In genomic region chr2:235493402-235493774, GRCh38 we compare ENCODE assay signal across 8 cellular contexts. TPM values are rescaled to one million over a fixed set of nuclear protein-coding genes. Genes with fewer than 3 reads are reported as not detected.
DNase-seq lines count a peak whose midpoint lies in the region; ATAC-seq, FAIRE-seq and TF ChIP-seq lines count a peak whose summit lies in the region.

No MANE protein-coding gene starts in this region.

- H3K4me1 ChIP-seq in HepG2 (ENCODE audit: insufficient read depth, low read length) (peaks cover 44% of the 10 kb centered on the region), testis (peaks cover 10% of the 10 kb centered on the region)

- CTCF ChIA-PET in activated naive CD4-positive, alpha-beta T cell treated with anti-CD3 and anti-CD28 coated beads for 36 hours (lab: Charles Lee), result interaction anchor here (1.7 kb wide), 1 partner anchor 9 kb away, joined by 3 read pairs; no protein-coding TSS in a partner anchor
- CTCF ChIA-PET in MCF 10A (lab: Yijun Ruan, JAX), result interaction anchor here (0.6 to 1.0 kb wide), 2 partner anchors 101 to 256 kb away, joined by 3 to 4 read pairs; no protein-coding TSS in a partner anchor
- CTCF ChIA-PET in HepG2 (lab: Yijun Ruan, JAX; ENCODE audit: low intra/inter-chr PET ratio, low total read pairs), result interaction anchor here (1.5 kb wide), 1 partner anchor 58 kb away, joined by 4 read pairs; no protein-coding TSS in a partner anchor

- no peaks in the 10 kb centered on the region; the same call in 1 of the 2 replicates for H3K9me3 ChIP-seq in HepG2 (ENCODE audit: low read length)
- H3K9me3 ChIP-seq in testis, result no peaks in the 10 kb centered on the region

- H3K27ac ChIP-seq in HepG2 (ENCODE audit: extremely low read length, insufficient read depth, low read length) (no peak overlapping the region), testis (peak overlapping the region in 1 of 2 donors; percentile 59)

- H3K36me3 Mint-ChIP-seq in activated naive CD4-positive, alpha-beta T cell treated with anti-CD3 and anti-CD28 coated beads for 36 hours (ENCODE audit: low read depth), result no peaks in the 10 kb centered on the region
- no peaks in the 10 kb centered on the region for H3K36me3 Mint-ChIP-seq in MCF 10A (ENCODE audit: insufficient read depth, unreplicated experiment)

- peak overlapping the region; percentile 75 for H3K4me2 ChIP-seq in HepG2 (ENCODE audit: low read depth, low read length)

- no peaks in the 10 kb centered on the region for H3K9me3 Mint-ChIP-seq in activated naive CD4-positive, alpha-beta T cell treated with anti-CD3 and anti-CD28 coated beads for 36 hours
- H3K9me3 Mint-ChIP-seq in MCF 10A (ENCODE audit: unreplicated experiment), result no peaks in the 10 kb centered on the region

- H3K4me1 Mint-ChIP-seq in activated naive CD4-positive, alpha-beta T cell treated with anti-CD3 and anti-CD28 coated beads for 36 hours (ENCODE audit: low read depth), result peaks cover 7% of the 10 kb centered on the region
- peaks cover 16% of the 10 kb centered on the region for H3K4me1 Mint-ChIP-seq in MCF 10A (ENCODE audit: insufficient read depth, unreplicated experiment)

- peak; percentile 41 for ATAC-seq in HepG2
- no peak for ATAC-seq in GM21723 (IDR thresholded peaks at IDR 0.05; ENCODE audit: unreplicated experiment)

- POLR2A ChIA-PET in MCF 10A (lab: Yijun Ruan, JAX) (interaction anchor here (0.6 to 0.8 kb wide), 2 partner anchors 22 to 27 kb away, joined by 3 read pairs; no protein-coding TSS in a partner anchor), HepG2 (lab: Yijun Ruan, JAX) (no interaction called here)

- TF ChIP-seq CTCF in MCF 10A (IDR thresholded peaks at IDR 0.05; ENCODE audit: unreplicated experiment), result no peak
- TF ChIP-seq CTCF in HepG2 (CRISPR knock-in tag; IDR thresholded peaks at IDR 0.05), result no peak
- no peak for TF ChIP-seq CTCF in testis (IDR thresholded peaks at IDR 0.05)

- no peak for TF ChIP-seq EP300 in HepG2 (IDR thresholded peaks at IDR 0.05; ENCODE audit: low read depth in 2 of 2, low read length in 2 of 2)
- TF ChIP-seq EP300 in HepG2 (CRISPR knock-in tag; IDR thresholded peaks at IDR 0.05; ENCODE audit: borderline replicate concordance), result no peak

- H3K27me3 Mint-ChIP-seq in activated naive CD4-positive, alpha-beta T cell treated with anti-CD3 and anti-CD28 coated beads for 36 hours (ENCODE audit: low read depth), result peaks cover 57% of the 10 kb centered on the region
- no peaks in the 10 kb centered on the region for H3K27me3 Mint-ChIP-seq in MCF 10A (ENCODE audit: insufficient read depth, unreplicated experiment)

- FAIRE-seq in HepG2 (lab: Jason Lieb, UNC), result no peak

- H3K27me3 ChIP-seq in HepG2 (ENCODE audit: control insufficient read depth in 1 of 2, insufficient read depth in 2 of 2, low read length in 2 of 2) (peaks cover 0 to 14% of the 10 kb centered on the region in 2 experiments; a peak in 2 of 5 replicates), testis (no peaks in the 10 kb centered on the region)

- in situ Hi-C loops in HepG2 (cut with HindIII; ENCODE audit: extremely low pct_ligation_motif_present, low pct_unique_long_range_greater_than_20kb), result loop anchor here (10.0 kb wide), 1 partner anchor 359 kb away; no protein-coding TSS in a partner anchor

- intact Hi-C loops in activated naive CD4-positive, alpha-beta T cell treated with anti-CD3 and anti-CD28 coated beads for 36 hours (cut with micrococcal nuclease), result no loop called here
- intact Hi-C loops in MCF 10A (cut with micrococcal nuclease), result loop anchor here (10.0 kb wide), 1 partner anchor 181 kb away; no protein-coding TSS in a partner anchor
- intact Hi-C loops in HepG2 (cut with micrococcal nuclease; ENCODE audit: unreplicated experiment), result loop anchor here (10.0 kb wide), 1 partner anchor 171 kb away; no protein-coding TSS in a partner anchor
- intact Hi-C loops in testis (cut with DNase I; ENCODE audit: low total_unique reads), result no loop called here

- H3K36me3 ChIP-seq in HepG2 (replicated peaks in 1 of 2; ENCODE audit: control insufficient read depth in 1 of 2, insufficient read depth in 2 of 2, low read length in 2 of 2), result peaks cover 0 to 2% of the 10 kb centered on the region in 2 experiments; a peak in 2 of 5 replicates
- no peaks in the 10 kb centered on the region for H3K36me3 ChIP-seq in testis (ENCODE audit: low read depth, missing control alignments)

- no peak for DNase-seq in activated naive CD4-positive, alpha-beta T cell treated with anti-CD3 and anti-CD28 coated beads for 36 hours
- DNase-seq in activated naive CD4-positive, alpha-beta T cell (lab: John Stamatoyannopoulos, UW), result no peak
- DNase-seq in MCF 10A (ENCODE audit: unreplicated experiment), result no peak
- no peak for DNase-seq in HepG2 (ENCODE audit: low spot score)
- no peak for DNase-seq in testis
- DNase-seq in middle frontal gyrus (ENCODE audit: extremely low spot score, low spot score), result no peak
- no peak for DNase-seq in stimulated activated CD8-positive, alpha-beta memory T cell treated with anti-CD3 and anti-CD28 coated beads, Interleukin-4, amount 100 ng/mL, for 48 hours

- peak overlapping the region; percentile 63 for H3K9ac ChIP-seq in HepG2 (ENCODE audit: insufficient read depth, low read depth, low read length)

- 35% methylated on average over 22 of the region's 33 CpGs for WGBS in HepG2 (ENCODE audit: low lambda C conversion rate)
- WGBS in testis, 2 donors, result 4 to 10% methylated on average over 14 to 31 of the region's 33 CpGs

- peaks cover 27% of the 10 kb centered on the region for H4K20me1 ChIP-seq in HepG2 (ENCODE audit: insufficient read depth, low read length)

- peaks cover 38% of the 10 kb centered on the region for H3K79me2 ChIP-seq in HepG2 (ENCODE audit: insufficient read depth, low read length)

- TF ChIP-seq POLR2A in HepG2 (IDR thresholded peaks at IDR 0.05; ENCODE audit: insufficient read depth in 1 of 2, low read depth in 2 of 2, low read length in 2 of 2), result peak in 1 of 2 experiments; percentile 5; a peak in 1 of 4 replicates
- TF ChIP-seq POLR2A in testis (IDR thresholded peaks at IDR 0.05), result no peak

- H3K4me3 Mint-ChIP-seq in activated naive CD4-positive, alpha-beta T cell treated with anti-CD3 and anti-CD28 coated beads for 36 hours, result peak overlapping the region; percentile 64
- peak overlapping the region; percentile 77 for H3K4me3 Mint-ChIP-seq in MCF 10A (ENCODE audit: unreplicated experiment)

- no peak overlapping the region for H2AFZ ChIP-seq in HepG2 (ENCODE audit: low read length)

- H3K4me3 ChIP-seq in HepG2 (replicated peaks in 1 of 3; ENCODE audit: insufficient read depth in 1 of 3, low read depth in 2 of 3, low read length in 3 of 3) (peak overlapping the region; percentile 53 to 86 (median 75); a peak in 5 of 6 replicates), testis (peak overlapping the region; percentile 58 to 68)

- BruUV-seq in MCF 10A (replicated peaks; lab: Mats Ljungman, UMichigan) (no TSS peak), HepG2 (replicated peaks; lab: Mats Ljungman, UMichigan) (no TSS peak)

- peak; percentile 40; the same call in 1 of the 2 replicates for TF ChIP-seq RAD21 in HepG2 (CRISPR knock-in tag; IDR thresholded peaks at IDR 0.05)

- H3K27ac Mint-ChIP-seq in activated naive CD4-positive, alpha-beta T cell treated with anti-CD3 and anti-CD28 coated beads for 36 hours, result no peak overlapping the region
- H3K27ac Mint-ChIP-seq in MCF 10A (ENCODE audit: low read depth, unreplicated experiment), result no peak overlapping the region

RNA-seq across cellular contexts. Expression of gene AGAP1, which starts 0.5 kb away (rescaled TPM):
- total RNA-seq in activated naive CD4-positive, alpha-beta T cell treated with anti-CD3 and anti-CD28 coated beads for 36 hours, result 1 to 10 TPM in 1 of 2 experiments, under 1 TPM in 1; 0.95 to 1.1 TPM
- total RNA-seq in MCF 10A (2022), result 41.3 and 42.4 TPM in 2 replicates
- 21.2 and 21.3 TPM in 2 replicates for total RNA-seq in HepG2 (2016; rRNA removed; fragmentation: Illumina TruSeq; extraction: Trizol)
- 15.6 and 16.1 TPM in 2 replicates for total RNA-seq in HepG2 (2016; cell fraction: cytosol; rRNA removed; fragmentation: Illumina TruSeq; extraction: Trizol; ENCODE audit: low read depth)
- total RNA-seq in HepG2 (2016; cell fraction: insoluble cytoplasmic fraction; rRNA removed; fragmentation: Illumina TruSeq; extraction: Trizol), result 20.4 and 23.5 TPM in 2 replicates
- 27.1 and 28.5 TPM in 2 replicates for total RNA-seq in HepG2 (2016; cell fraction: membrane; rRNA removed; fragmentation: Illumina TruSeq; extraction: Trizol)
- total RNA-seq in HepG2 (2016; cell fraction: nucleus; rRNA removed; fragmentation: Illumina TruSeq; extraction: Trizol), result 28.8 and 34.0 TPM in 2 replicates
- 27.5 and 32.7 TPM in 2 replicates for polyA plus RNA-seq in HepG2 (2011; rRNA removed)
- 19.3 and 22.2 TPM in 2 replicates for polyA plus RNA-seq in HepG2 (2011; cell fraction: cytosol; rRNA removed)
- 33.7 and 43.0 TPM in 2 replicates for polyA plus RNA-seq in HepG2 (2011; cell fraction: nucleus; rRNA removed)
- polyA plus RNA-seq in HepG2 (2012), result 20.5 and 29.8 TPM in 2 replicates
- polyA plus RNA-seq in HepG2 (2016; cell fraction: cytosol; fragmentation: Illumina TruSeq; extraction: Trizol; ENCODE audit: low read depth), result 8.6 and 8.8 TPM in 2 replicates
- polyA plus RNA-seq in HepG2 (2016; cell fraction: insoluble cytoplasmic fraction; fragmentation: Illumina TruSeq; extraction: Trizol; ENCODE audit: low read depth), result 21.8 and 25.4 TPM in 2 replicates
- 26.9 and 28.8 TPM in 2 replicates for polyA plus RNA-seq in HepG2 (2016; cell fraction: membrane; fragmentation: Illumina TruSeq; extraction: Trizol; ENCODE audit: low read depth)
- 22.6 and 25.2 TPM in 2 replicates for polyA plus RNA-seq in HepG2 (2016; cell fraction: nucleus; fragmentation: Illumina TruSeq; extraction: Trizol; ENCODE audit: insufficient read depth, low read depth)
- polyA minus RNA-seq in HepG2 (2011; rRNA and poly(A)+ RNA removed; ENCODE audit: low replicate concordance), result 83.1 and 137 TPM in 2 replicates
- polyA minus RNA-seq in HepG2 (2011; cell fraction: cytosol; rRNA and poly(A)+ RNA removed), result 22.7 and 29.5 TPM in 2 replicates
- 111 and 113 TPM in 2 replicates for polyA minus RNA-seq in HepG2 (2011; cell fraction: nucleus; rRNA and poly(A)+ RNA removed)
- 10 to 100 TPM; 40.7 to 45.5 TPM for total RNA-seq in testis
- 21.4 TPM for polyA plus RNA-seq in testis (ENCODE audit: insufficient read depth, low read depth, low replicate concordance)

Comparison
In these comparisons a context has a peak if more than half of its experiments do, and no peak if none do; other contexts are left out.
1. RNA of gene AGAP1, which starts 0.5 kb away (total RNA-seq): 40.7 to 45.5 TPM in testis, 41.3 to 42.4 TPM in MCF 10A and 15.6 to 34.0 TPM in HepG2; 0.95 to 1.1 TPM in activated naive CD4-positive, alpha-beta T cell treated with anti-CD3 and anti-CD28 coated beads for 36 hours; every median in the first group is over 4 times any median in the second.
2. intact Hi-C loops: an anchor here in MCF 10A (10.0 kb wide) and HepG2 (10.0 kb wide); none called in activated naive CD4-positive, alpha-beta T cell treated with anti-CD3 and anti-CD28 coated beads for 36 hours and testis.